ENCODE assay signal across 8 cellular contexts in genomic region chr19:45440259-45440638, GRCh38.
DNase-seq lines count a peak whose midpoint lies in the region; ATAC-seq, FAIRE-seq and TF ChIP-seq lines count a peak whose summit lies in the region.

No MANE protein-coding gene starts in this region.

- no peaks in the 10 kb centered on the region for H3K36me3 ChIP-seq in WERI-Rb-1

- TF ChIP-seq CTCF in GM12875 (IDR thresholded peaks at IDR 0.05; ENCODE audit: borderline replicate concordance, insufficient read depth, low read depth, low read length) (no peak), WERI-Rb-1 (IDR thresholded peaks at IDR 0.05; ENCODE audit: low read depth, low read length) (no peak), foreskin fibroblast (IDR thresholded peaks at IDR 0.05; ENCODE audit: low read depth, low read length) (no peak), retinal pigment epithelial cell (conservative IDR thresholded peaks at IDR 0.05; ENCODE audit: low read depth, low read length) (no peak)

- H3K27ac ChIP-seq in WERI-Rb-1: peak overlapping the region; percentile 15; the same call in 1 of the 2 replicates

- H3K4me3 ChIP-seq in GM12875 (ENCODE audit: low read depth, low read length) (peak overlapping the region; percentile 59), WERI-Rb-1 (ENCODE audit: low read depth, low read length) (peak overlapping the region; percentile 66), foreskin fibroblast (ENCODE audit: low read depth in 1 of 2, low read length in 2 of 2) (peak overlapping the region; percentile 56 to 57), retinal pigment epithelial cell (ENCODE audit: low read length) (peak overlapping the region; percentile 32)

- H3K27me3 ChIP-seq in WERI-Rb-1 (ENCODE audit: insufficient read depth, low read depth, severe bottlenecking): no peaks in the 10 kb centered on the region

- ATAC-seq in HG02970 (IDR thresholded peaks at IDR 0.05; ENCODE audit: low FRiP score, unreplicated experiment): no peak

- no peaks in the 10 kb centered on the region for H3K9me3 ChIP-seq in WERI-Rb-1 (ENCODE audit: severe bottlenecking)

- DNase-seq in WERI-Rb-1: no peak
- DNase-seq in foreskin fibroblast: no peak
- DNase-seq in retinal pigment epithelial cell (ENCODE audit: low read depth): no peak
- DNase-seq in urothelium cell line (ENCODE audit: low spot score): no peak
- no peak for DNase-seq in activated effector memory CD4-positive, alpha-beta T cell treated with Interleukin-2 at 50 U/mL for 16 hours
- no peak for DNase-seq in cerebellar cortex (ENCODE audit: low spot score)

- no peak for FAIRE-seq in urothelium cell line (lab: Jason Lieb, UNC)
